Comparison of ENCODE assay signal across 10 cellular contexts in genomic region chr11:93775289-93775688, GRCh38. TPM values are rescaled to one million over a fixed set of nuclear protein-coding genes. Genes with fewer than 3 reads are reported as not detected.
A peak's percentile ranks its signal among the peaks of the same experiment; 100 is the strongest.
DNase-seq lines count a peak whose midpoint lies in the region; ATAC-seq and TF ChIP-seq lines count a peak whose summit lies in the region.
"Had no signal": no experiment of that assay in that cellular context is flagged by ENCODE, and none has a peak within 500 bp of the region (broad histone marks: within the 10 kb centered on the region; RNA-seq: fewer than 3 reads in every experiment).

No MANE protein-coding gene starts in this region.

- H3K9ac ChIP-seq in Karpas-422 (ENCODE audit: low read length) = no peak overlapping the region
- H3K9ac ChIP-seq: BLaER1 had no signal

- H3K36me3 ChIP-seq in Karpas-422 (ENCODE audit: insufficient read depth, low read length) (peaks cover 5% of the 10 kb centered on the region; the same call in 1 of the 2 replicates), stomach (no peaks in the 10 kb centered on the region)
- H3K36me3 ChIP-seq: ovary had no signal

- no peaks in the 10 kb centered on the region for H3K9me3 Mint-ChIP-seq in progenitor cell of endocrine pancreas (ENCODE audit: low read depth)

- intact Hi-C loops in stomach (cut with DNase I; ENCODE audit: low total_unique reads) = no loop called here

- no peak overlapping the region for H3K27ac Mint-ChIP-seq in progenitor cell of endocrine pancreas

- H3K27me3 ChIP-seq in Karpas-422 (ENCODE audit: low read length) = no peaks in the 10 kb centered on the region
- no peaks in the 10 kb centered on the region for H3K27me3 ChIP-seq in stomach
- H3K27me3 ChIP-seq: BLaER1, ovary had no signal

- DNase-seq in activated CD4-positive, alpha-beta T cell treated with anti-CD3 and anti-CD28 coated beads, Interleukin-2, amount 50 U/mL, for 48 hours = peak; percentile 3 to 13
- DNase-seq in activated CD4-positive, alpha-beta T cell treated with anti-CD3 and anti-CD28 coated beads for 4 hours = no peak
- DNase-seq in Karpas-422 (peak; percentile 90), choroid plexus epithelial cell (ENCODE audit: low read depth) (peak; percentile 24), progenitor cell of endocrine pancreas (ENCODE audit: low spot score, unreplicated experiment) (no peak), stomach (no peak)
- DNase-seq: ovary had no signal

- H3K27ac ChIP-seq in Karpas-422 (ENCODE audit: low read length) (no peak overlapping the region), stomach (no peak overlapping the region)
- H3K27ac ChIP-seq: ovary had no signal

- H3K4me1 Mint-ChIP-seq in progenitor cell of endocrine pancreas (ENCODE audit: low read depth) = peaks cover 16% of the 10 kb centered on the region

- no peaks in the 10 kb centered on the region for H3K9me3 ChIP-seq in Karpas-422 (ENCODE audit: low read length)
- no peaks in the 10 kb centered on the region for H3K9me3 ChIP-seq in stomach
- H3K9me3 ChIP-seq: ovary had no signal

- ATAC-seq in GM21528 (IDR thresholded peaks at IDR 0.05; ENCODE audit: low FRiP score, unreplicated experiment) (no peak), GM18909 (IDR thresholded peaks at IDR 0.05; ENCODE audit: poor library complexity, unreplicated experiment) (no peak)

- H3K4me3 Mint-ChIP-seq in progenitor cell of endocrine pancreas (ENCODE audit: low read depth) = no peak overlapping the region

- WGBS in stomach, 5 donors = 45 to 61% (median 54%) methylated on average over 2 of the region's 2 CpGs

- no peaks in the 10 kb centered on the region for H4K20me1 ChIP-seq in Karpas-422 (ENCODE audit: insufficient read depth, low read depth, low read length)
- H4K20me1 ChIP-seq: BLaER1 had no signal

- no peak overlapping the region for H2AFZ ChIP-seq in Karpas-422 (ENCODE audit: low read length)

- no peak overlapping the region for H3K4me3 ChIP-seq in Karpas-422 (ENCODE audit: low read length)
- H3K4me3 ChIP-seq in choroid plexus epithelial cell (ENCODE audit: low read depth, low read length) = no peak overlapping the region
- H3K4me3 ChIP-seq in stomach = no peak overlapping the region
- H3K4me3 ChIP-seq: BLaER1, ovary had no signal

- peaks cover 3% of the 10 kb centered on the region; the same call in 1 of the 2 replicates for H3K79me2 ChIP-seq in Karpas-422 (ENCODE audit: low read length)

- H3K4me1 ChIP-seq in Karpas-422 (ENCODE audit: low read length) (no peaks in the 10 kb centered on the region), stomach (no peaks in the 10 kb centered on the region)

- H3K27me3 Mint-ChIP-seq in progenitor cell of endocrine pancreas = no peaks in the 10 kb centered on the region

- no peak for TF ChIP-seq EP300 in stomach (IDR thresholded peaks at IDR 0.05)

- no peak overlapping the region for H3K4me2 ChIP-seq in Karpas-422 (ENCODE audit: low read depth, low read length, poor library complexity, severe bottlenecking)

- no peaks in the 10 kb centered on the region for H3K9me2 ChIP-seq in Karpas-422 (replicated peaks; ENCODE audit: insufficient read depth, low read length)

- TF ChIP-seq CTCF in choroid plexus epithelial cell (conservative IDR thresholded peaks at IDR 0.05; ENCODE audit: low read depth, low read length) (peak; percentile 37), progenitor cell of endocrine pancreas (IDR thresholded peaks at IDR 0.05; ENCODE audit: unreplicated experiment) (peak; percentile 46), stomach (IDR thresholded peaks at IDR 0.05) (no peak)

- H3K36me3 Mint-ChIP-seq in progenitor cell of endocrine pancreas (ENCODE audit: insufficient read depth) = peaks cover 2% of the 10 kb centered on the region

- no peak for TF ChIP-seq POLR2A in stomach (IDR thresholded peaks at IDR 0.05)

RNA-seq across cellular contexts. Expression of gene MED17, which starts 8.8 kb away (rescaled TPM):
- 62.0 and 77.4 TPM in 2 replicates for total RNA-seq in Karpas-422 (2014; rRNA removed; shearing (Covaris generic); ENCODE audit: low replicate concordance)
- total RNA-seq in progenitor cell of endocrine pancreas (55.7 and 57.8 TPM in 2 replicates), stomach (100 to 1,000 TPM in 1 of 5 donors, 10 to 100 TPM in 2, 1 to 10 TPM in 2; 9.3 to 121 (median 20.0) TPM)
- polyA plus RNA-seq in stomach = 10 to 100 TPM in 2 of 3 donors, 1 to 10 TPM in 1; 6.5 to 10.6 (median 10.1) TPM

RNA-seq across cellular contexts. Expression of gene C11orf54, which starts 33.8 kb away (rescaled TPM):
- total RNA-seq in Karpas-422 (2014; rRNA removed; shearing (Covaris generic); ENCODE audit: low replicate concordance) = 44.0 and 81.4 TPM in 2 replicates
- total RNA-seq in progenitor cell of endocrine pancreas (48.8 and 50.0 TPM in 2 replicates), stomach (100 to 1,000 TPM in 1 of 5 donors, 10 to 100 TPM in 4; 25.1 to 236 (median 30.4) TPM)
- polyA plus RNA-seq in stomach = 10 to 100 TPM; 11.5 to 33.3 (median 17.4) TPM

RNA-seq across cellular contexts. Expression of gene TAF1D, which starts 34.0 kb away (rescaled TPM):
- 289 and 429 TPM in 2 replicates for total RNA-seq in Karpas-422 (2014; rRNA removed; shearing (Covaris generic); ENCODE audit: low replicate concordance)
- total RNA-seq in progenitor cell of endocrine pancreas = 146 and 149 TPM in 2 replicates
- 100 to 1,000 TPM in 4 of 5 donors, 10 to 100 TPM in 1; 68.3 to 435 (median 145) TPM for total RNA-seq in stomach
- 100 to 1,000 TPM in 2 of 3 donors, 10 to 100 TPM in 1; 97.5 to 220 (median 193) TPM for polyA plus RNA-seq in stomach

Comparison
In these comparisons a context has a peak if more than half of its experiments do, and no peak if none do; other contexts are left out.
1. DNase-seq: peak in activated CD4-positive, alpha-beta T cell treated with anti-CD3 and anti-CD28 coated beads, Interleukin-2, amount 50 U/mL, for 48 hours (2 of 2), Karpas-422 (single experiment) and choroid plexus epithelial cell (single experiment); none in activated CD4-positive, alpha-beta T cell treated with anti-CD3 and anti-CD28 coated beads for 4 hours (0 of 2), progenitor cell of endocrine pancreas (single experiment) and stomach (single experiment).
2. CTCF ChIP-seq: peak in choroid plexus epithelial cell (single experiment) and progenitor cell of endocrine pancreas (single experiment); none in stomach (0 of 7).